ENCODE assay signal across 20 cellular contexts in the genomic region with DNA sequence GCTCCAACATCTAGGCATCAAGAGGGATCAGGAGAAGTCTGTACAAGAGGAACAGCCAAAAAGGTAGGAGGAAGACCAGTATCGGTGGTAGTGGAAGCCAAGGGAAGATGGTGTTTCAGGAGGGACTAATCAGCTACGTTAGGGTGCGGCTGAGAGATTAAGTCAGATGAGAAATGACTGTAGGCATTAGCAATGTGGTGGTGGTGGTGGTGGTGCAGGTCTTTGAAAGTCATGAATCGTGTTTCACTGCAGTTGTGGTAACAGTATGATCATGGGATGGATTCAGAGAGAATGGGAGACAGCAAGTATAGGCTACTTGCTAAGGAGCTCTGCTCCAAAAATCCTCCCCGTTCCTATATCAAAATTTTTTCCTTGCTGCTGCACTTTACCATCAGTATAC. TPM values are rescaled to one million over a fixed set of nuclear protein-coding genes. Genes with fewer than 3 reads are reported as not detected.
DNase-seq lines count a peak whose midpoint lies in the region; ATAC-seq and TF ChIP-seq lines count a peak whose summit lies in the region.
"Had no signal": no experiment of that assay in that cellular context is flagged by ENCODE, and none has a peak within 500 bp of the region (broad histone marks: within the 10 kb centered on the region; RNA-seq: fewer than 3 reads in every experiment).

No MANE protein-coding gene starts in this region.

- no peaks in the 10 kb centered on the region for H3K23me2 ChIP-seq in H9 (ENCODE audit: insufficient read length, low read depth, low read length, poor library complexity, severe bottlenecking)

- H3K23ac ChIP-seq in H9 (ENCODE audit: insufficient read length, low read depth, low read length), result no peak overlapping the region

- no peaks in the 10 kb centered on the region for H3K9me3 ChIP-seq in H9 (ENCODE audit: control insufficient read depth, low read depth, low read length)
- H3K9me3 ChIP-seq in endodermal cell (ENCODE audit: control insufficient read depth, low read length), result peaks cover 5% of the 10 kb centered on the region

- no peak overlapping the region for H2BK12ac ChIP-seq in H9 (ENCODE audit: insufficient read length, low read depth, low read length)

- H2BK120ac ChIP-seq in H9 (ENCODE audit: low read depth, low read length, poor library complexity, severe bottlenecking), result no peak overlapping the region

- no peak overlapping the region for H2BK20ac ChIP-seq in H9 (ENCODE audit: low read depth, low read length, poor library complexity, severe bottlenecking)

- peak in 1 of 2 donors; percentile 3 for DNase-seq in activated T-cell treated with anti-CD3 and anti-CD28 coated beads, Interleukin-2, amount 50 U/mL, for 72 hours
- DNase-seq in activated T-cell treated with anti-CD3 and anti-CD28 coated beads for 4 hours, result no peak
- DNase-seq in H9, result no peak
- no peak for DNase-seq in endodermal cell
- DNase-seq in stimulated activated effector memory CD8-positive, alpha-beta T cell treated with anti-CD3 and anti-CD28 coated beads, Interleukin-12 subunit alpha, Interleukin-12 subunit beta, amount 100 ng/mL, for 72 hours (ENCODE audit: low spot score in 2 of 2), result no peak
- DNase-seq in osteocyte (ENCODE audit: extremely low spot score, unreplicated experiment), result no peak
- no peak for DNase-seq in HT-29 (ENCODE audit: low spot score)
- DNase-seq: DMS53, GDM1, KBM-7, MM.1S, NCI-H1048, NCI-H1417 treated with DMSO at 0.1 percent for 48 hours, NCI-H69, PC-9, RPMI8226, SHP77 had no signal

- H3K36me3 ChIP-seq in endodermal cell (ENCODE audit: control insufficient read depth, insufficient read depth, low read length), result peaks cover 31% of the 10 kb centered on the region

- no peak overlapping the region for H2BK15ac ChIP-seq in H9 (ENCODE audit: low read depth, low read length)

- H3K18ac ChIP-seq in H9 (ENCODE audit: insufficient read length, low read depth, low read length), result no peak overlapping the region

- no peak overlapping the region for H3T11ph ChIP-seq in H9 (ENCODE audit: low read length)

- no peak overlapping the region for H4K8ac ChIP-seq in H9 (replicated peaks; ENCODE audit: insufficient read length, low read depth, low read length)

- H3K27me3 Mint-ChIP-seq in activated T-cell treated with anti-CD3 and anti-CD28 coated beads, Interleukin-2, amount 50 U/mL, for 72 hours (ENCODE audit: low read depth), result no peaks in the 10 kb centered on the region
- H3K27me3 Mint-ChIP-seq in H9 (ENCODE audit: low read depth) (no peaks in the 10 kb centered on the region), endodermal cell (ENCODE audit: insufficient read depth) (no peaks in the 10 kb centered on the region), osteocyte (ENCODE audit: unreplicated experiment) (no peaks in the 10 kb centered on the region)
- H3K27me3 Mint-ChIP-seq: B cell had no signal

- no peak overlapping the region for H2AFZ ChIP-seq in H9 (ENCODE audit: low read length)
- H2AFZ ChIP-seq: PC-9 had no signal

- TF ChIP-seq CTCF in H9 (conservative IDR thresholded peaks at IDR 0.05), result no peak
- TF ChIP-seq CTCF in endodermal cell (conservative IDR thresholded peaks at IDR 0.05), result no peak
- TF ChIP-seq CTCF in osteocyte (IDR thresholded peaks at IDR 0.05), result no peak

- peaks cover 6 to 13% of the 10 kb centered on the region in 2 donors for H3K36me3 Mint-ChIP-seq in activated T-cell treated with anti-CD3 and anti-CD28 coated beads, Interleukin-2, amount 50 U/mL, for 72 hours (ENCODE audit: insufficient read depth in 2 of 2)
- H3K36me3 Mint-ChIP-seq in H9 (ENCODE audit: insufficient read depth in 1 of 3, low read depth in 3 of 3) (peaks cover 7 to 23% (median 14%) of the 10 kb centered on the region in 3 experiments; a peak in 6 of 7 replicates), endodermal cell (ENCODE audit: low read depth) (peaks cover 23% of the 10 kb centered on the region), osteocyte (ENCODE audit: unreplicated experiment) (peaks cover 12% of the 10 kb centered on the region)
- H3K36me3 Mint-ChIP-seq in stimulated activated effector memory CD8-positive, alpha-beta T cell treated with anti-CD3 and anti-CD28 coated beads, Interleukin-12 subunit alpha, Interleukin-12 subunit beta, amount 100 ng/mL, for 72 hours, result peaks cover 50% of the 10 kb centered on the region

- H3K4me2 ChIP-seq in H9 (ENCODE audit: insufficient read depth, insufficient read length, low read length), result no peak overlapping the region
- H3K4me2 ChIP-seq: PC-9 had no signal

- H3K79me2 ChIP-seq in H9 (ENCODE audit: insufficient read depth, low read length), result no peaks in the 10 kb centered on the region

- peaks cover 10% of the 10 kb centered on the region for H3K4me1 Mint-ChIP-seq in activated T-cell treated with anti-CD3 and anti-CD28 coated beads, Interleukin-2, amount 50 U/mL, for 72 hours (ENCODE audit: low read depth)
- H3K4me1 Mint-ChIP-seq in H9 (peaks cover 2 to 4% of the 10 kb centered on the region in 2 experiments; a peak in 2 of 4 replicates), endodermal cell (peaks cover 4% of the 10 kb centered on the region), osteocyte (ENCODE audit: unreplicated experiment) (no peaks in the 10 kb centered on the region)
- no peaks in the 10 kb centered on the region for H3K4me1 Mint-ChIP-seq in stimulated activated effector memory CD8-positive, alpha-beta T cell treated with anti-CD3 and anti-CD28 coated beads, Interleukin-12 subunit alpha, Interleukin-12 subunit beta, amount 100 ng/mL, for 72 hours
- H3K4me1 Mint-ChIP-seq: B cell had no signal

- H3K56ac ChIP-seq in H9 (ENCODE audit: insufficient read length, low read depth, low read length), result no peak overlapping the region

- no CpG with 5 or more reads among the region's 5 CpGs for WGBS in H9 (ENCODE audit: extremely low coverage, insufficient read length, low lambda C conversion rate)
- WGBS in endodermal cell (ENCODE audit: insufficient coverage in 1 of 2, insufficient read length in 1 of 2), 2 experiments, result 95 to 100% methylated on average over 3 to 5 of the region's 5 CpGs

- H3K4ac ChIP-seq in H9 (ENCODE audit: low read depth, low read length), result no peak overlapping the region

- no peaks in the 10 kb centered on the region for H3K27me3 ChIP-seq in H9 (ENCODE audit: insufficient read depth, low read length)
- H3K27me3 ChIP-seq in endodermal cell (ENCODE audit: control insufficient read depth, insufficient read depth, low read length, poor library complexity, severe bottlenecking), result no peaks in the 10 kb centered on the region

- no peak overlapping the region for H3K4me3 Mint-ChIP-seq in activated T-cell treated with anti-CD3 and anti-CD28 coated beads, Interleukin-2, amount 50 U/mL, for 72 hours
- H3K4me3 Mint-ChIP-seq in H9 (no peak overlapping the region), endodermal cell (no peak overlapping the region), osteocyte (ENCODE audit: unreplicated experiment) (no peak overlapping the region)
- H3K4me3 Mint-ChIP-seq in stimulated activated effector memory CD8-positive, alpha-beta T cell treated with anti-CD3 and anti-CD28 coated beads, Interleukin-12 subunit alpha, Interleukin-12 subunit beta, amount 100 ng/mL, for 72 hours, result no peak overlapping the region
- H3K4me3 Mint-ChIP-seq: B cell, CD14-positive monocyte had no signal

- no peak overlapping the region for H2BK5ac ChIP-seq in H9 (ENCODE audit: insufficient read length, low read length)

- H4K91ac ChIP-seq in H9 (ENCODE audit: insufficient read length, low read depth, low read length), result no peak overlapping the region

- H3K27ac Mint-ChIP-seq in activated T-cell treated with anti-CD3 and anti-CD28 coated beads, Interleukin-2, amount 50 U/mL, for 72 hours, result no peak overlapping the region
- H3K27ac Mint-ChIP-seq in H9 (peak overlapping the region in 2 of 3 experiments; percentile 16 to 81; a peak in 4 of 7 replicates), endodermal cell (peak overlapping the region; percentile 29), osteocyte (ENCODE audit: unreplicated experiment) (no peak overlapping the region)
- no peak overlapping the region for H3K27ac Mint-ChIP-seq in stimulated activated effector memory CD8-positive, alpha-beta T cell treated with anti-CD3 and anti-CD28 coated beads, Interleukin-12 subunit alpha, Interleukin-12 subunit beta, amount 100 ng/mL, for 72 hours
- H3K27ac Mint-ChIP-seq: B cell had no signal

- H3K27ac ChIP-seq in H9 (ENCODE audit: insufficient read length, low read depth, low read length), result peak overlapping the region; percentile 7
- H3K27ac ChIP-seq in endodermal cell (ENCODE audit: low read depth, low read length), result no peak overlapping the region
- H3K27ac ChIP-seq: HL-60, PC-9 had no signal

- H3K9ac ChIP-seq in H9 (ENCODE audit: extremely low read depth, insufficient read length, low read length) (no peak overlapping the region), endodermal cell (ENCODE audit: extremely low read depth, low read length, poor library complexity, severe bottlenecking) (no peak overlapping the region)

- H4K5ac ChIP-seq in H9 (ENCODE audit: insufficient read length, low read depth, low read length), result no peak overlapping the region

- no peaks in the 10 kb centered on the region for H3K4me1 ChIP-seq in H9 (ENCODE audit: insufficient read depth, low read length)
- no peaks in the 10 kb centered on the region for H3K4me1 ChIP-seq in endodermal cell (ENCODE audit: control insufficient read depth, insufficient read depth, low read length)

- H3K9me3 Mint-ChIP-seq in activated T-cell treated with anti-CD3 and anti-CD28 coated beads, Interleukin-2, amount 50 U/mL, for 72 hours, result no peaks in the 10 kb centered on the region
- H3K9me3 Mint-ChIP-seq in H9, result no peaks in the 10 kb centered on the region
- peaks cover 3% of the 10 kb centered on the region for H3K9me3 Mint-ChIP-seq in endodermal cell
- H3K9me3 Mint-ChIP-seq in stimulated activated effector memory CD8-positive, alpha-beta T cell treated with anti-CD3 and anti-CD28 coated beads, Interleukin-12 subunit alpha, Interleukin-12 subunit beta, amount 100 ng/mL, for 72 hours, result no peaks in the 10 kb centered on the region
- no peaks in the 10 kb centered on the region for H3K9me3 Mint-ChIP-seq in osteocyte (ENCODE audit: unreplicated experiment)

- no peaks in the 10 kb centered on the region for H3K79me1 ChIP-seq in H9 (ENCODE audit: insufficient read depth, low read depth, low read length, poor library complexity, severe bottlenecking)

- H3K14ac ChIP-seq in H9 (ENCODE audit: insufficient read depth, low read length), result no peak overlapping the region

- ATAC-seq in activated T-cell treated with anti-CD3 and anti-CD28 coated beads, Interleukin-2, amount 50 U/mL, for 72 hours (replicated peaks in 1 of 2), result peak; percentile 49 to 53
- peak; percentile 46 for ATAC-seq in stimulated activated effector memory CD8-positive, alpha-beta T cell treated with anti-CD3 and anti-CD28 coated beads, Interleukin-12 subunit alpha, Interleukin-12 subunit beta, amount 100 ng/mL, for 72 hours

- no peak overlapping the region for H2AK5ac ChIP-seq in H9 (ENCODE audit: insufficient read length, low read length)

- H3K4me3 ChIP-seq in endodermal cell (ENCODE audit: low read length), result no peak overlapping the region
- H3K4me3 ChIP-seq: PC-9 had no signal

- H4K20me1 ChIP-seq in H9 (ENCODE audit: control insufficient read depth, insufficient read depth, insufficient read length), result no peaks in the 10 kb centered on the region

RNA-seq across cellular contexts. Expression of gene ASTE1, which starts 35.5 kb away (rescaled TPM):
- 10 to 100 TPM; 10.2 to 10.8 TPM for total RNA-seq in activated T-cell treated with anti-CD3 and anti-CD28 coated beads, Interleukin-2, amount 50 U/mL, for 72 hours
- total RNA-seq in H9 (2021) (9.7 and 10.1 TPM in 2 replicates), endodermal cell (1 to 10 TPM in 1 of 2 donors, not detected in 1; 6.7 TPM), osteocyte (6.2 and 6.6 TPM in 2 replicates)
- 9.3 TPM for polyA plus RNA-seq in endodermal cell (2013, experiment 1 of 2)
- polyA plus RNA-seq in endodermal cell (2013, experiment 2 of 2), result 7.3 TPM
- 4.5 and 6.5 TPM in 2 replicates for total RNA-seq in HT-29 (2014; rRNA removed; shearing (Covaris generic))

RNA-seq across cellular contexts. Expression of gene NEK11, which starts 35.6 kb away (rescaled TPM):
- total RNA-seq in activated T-cell treated with anti-CD3 and anti-CD28 coated beads, Interleukin-2, amount 50 U/mL, for 72 hours, result 1 to 10 TPM; 2.7 to 3.1 TPM
- total RNA-seq in H9 (2021), result 1.3 and 2.5 TPM in 2 replicates
- total RNA-seq in endodermal cell, result 1 to 10 TPM in 1 of 2 donors, under 1 TPM in 1; 0.20 to 6.0 TPM
- 2.0 TPM for polyA plus RNA-seq in endodermal cell (2013, experiment 1 of 2)
- 3.0 TPM for polyA plus RNA-seq in endodermal cell (2013, experiment 2 of 2)
- total RNA-seq in osteocyte, result 5.1 and 6.2 TPM in 2 replicates
- 1.9 and 4.8 TPM in 2 replicates for total RNA-seq in HT-29 (2014; rRNA removed; shearing (Covaris generic))

Comparison
In these comparisons a context has a peak if more than half of its experiments do, and no peak if none do; other contexts are left out.
1. H3K27ac Mint-ChIP-seq: peak in H9 (2 of 3) and endodermal cell (single experiment); none in activated T-cell treated with anti-CD3 and anti-CD28 coated beads, Interleukin-2, amount 50 U/mL, for 72 hours (single experiment), stimulated activated effector memory CD8-positive, alpha-beta T cell treated with anti-CD3 and anti-CD28 coated beads, Interleukin-12 subunit alpha, Interleukin-12 subunit beta, amount 100 ng/mL, for 72 hours (single experiment) and osteocyte (single experiment).